Comparison of ENCODE assay signal across 27 cellular contexts in genomic region chr22:30827646-30828045, GRCh38.
"Had no signal": no experiment of that assay in that cellular context is flagged by ENCODE, and none has a peak within 500 bp of the region (broad histone marks: within the 10 kb centered on the region; RNA-seq: fewer than 3 reads in every experiment).

No MANE protein-coding gene starts in this region.

- ATAC-seq: activated CD8-positive, alpha-beta memory T cell treated with anti-CD3 and anti-CD28 coated beads, Interleukin-2, amount 10 ng/mL, durations not matched to agents 7 days and 5 days; Panc1 had no signal

- H3K36me3 ChIP-seq: WERI-Rb-1 had no signal

- DNase-seq: activated CD4-positive, alpha-beta memory T cell treated with anti-CD3 and anti-CD28 coated beads, Interleukin-2, amount 10 ng/mL, durations not matched to agents 7 days and 5 days; activated CD4-positive, alpha-beta T cell treated with anti-CD3 and anti-CD28 coated beads for 1 hour; activated CD4-positive, CD25-positive, alpha-beta regulatory T cell; activated CD8-positive, alpha-beta memory T cell treated with anti-CD3 and anti-CD28 coated beads for 24 hours; activated CD8-positive, alpha-beta memory T cell treated with anti-CD3 and anti-CD28 coated beads, Interleukin-2, amount 10 ng/mL, durations not matched to agents 7 days and 5 days; activated CD8-positive, alpha-beta memory T cell treated with anti-CD3 and anti-CD28 coated beads, Interleukin-2, amount 50 U/mL, for 48 hours; activated effector memory CD4-positive, alpha-beta T cell treated with Interleukin-2 at 50 U/mL for 16 hours; activated naive CD4-positive, alpha-beta T cell treated with anti-CD3 and anti-CD28 coated beads, Interleukin-2, amount 10 ng/mL, durations not matched to agents 7 days and 5 days; activated naive CD8-positive, alpha-beta T cell treated with anti-CD3 and anti-CD28 coated beads, Interleukin-2, amount 50 U/mL, for 24 hours; anterior cingulate cortex; central memory CD4-positive, alpha-beta T cell; NCI-H1105; NCI-H1417 treated with DMSO at 0.1 percent for 48 hours; NCI-H187 treated with DMSO at 0.1 percent for 48 hours; NCI-H2081; NCI-H226; NCI-H526; NCI-H748 treated with DMSO at 0.1 percent for 48 hours; OCI-M1; SIG-M5; SW 1271; T-helper 1 cell; T-helper 2 cell; T1000; WERI-Rb-1 had no signal

- H3K27ac ChIP-seq: KMS-11, WERI-Rb-1 had no signal

- H3K9ac ChIP-seq: KMS-11 had no signal

- H3K4me2 ChIP-seq: KMS-11 had no signal
